Comparison of ENCODE assay signal across 17 cellular contexts in the genomic region with DNA sequence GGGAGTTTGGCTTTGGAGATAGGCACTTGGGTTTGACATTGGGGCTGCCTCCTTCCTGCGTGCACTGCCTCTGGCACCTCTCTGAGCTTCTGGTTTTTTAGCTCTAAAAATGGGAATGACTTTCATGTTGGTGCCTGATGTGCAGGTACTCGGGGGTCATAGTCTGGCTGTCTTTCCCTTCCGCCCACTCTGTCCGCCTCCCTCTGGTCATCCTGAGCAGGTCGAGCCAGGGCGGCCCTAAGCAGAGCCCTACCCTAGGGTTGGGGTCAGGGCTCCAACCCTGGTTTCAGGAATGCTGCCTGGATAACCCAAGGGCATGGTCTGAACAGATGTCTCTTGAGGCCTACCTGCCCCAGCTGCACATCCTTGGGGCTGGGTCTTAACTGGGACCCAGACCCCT.
A peak's percentile ranks its signal among the peaks of the same experiment; 100 is the strongest.
DNase-seq lines count a peak whose midpoint lies in the region; ATAC-seq, FAIRE-seq and TF ChIP-seq lines count a peak whose summit lies in the region.
"Had no signal": no experiment of that assay in that cellular context is flagged by ENCODE, and none has a peak within 500 bp of the region (broad histone marks: within the 10 kb centered on the region; RNA-seq: fewer than 3 reads in every experiment).

No MANE protein-coding gene starts in this region.

- H3K4me1 Mint-ChIP-seq in immature natural killer cell, result peaks cover 34 to 71% of the 10 kb centered on the region in 2 donors
- H3K4me1 Mint-ChIP-seq in stimulated activated effector memory CD8-positive, alpha-beta T cell treated with anti-CD3 and anti-CD28 coated beads, Interleukin-12 subunit alpha, Interleukin-12 subunit beta, amount 100 ng/mL, for 72 hours, result peaks cover 43% of the 10 kb centered on the region

- in situ Hi-C loops in HAP-1 (cut with MboI; ENCODE audit: low sequenced_read_pairs), result no loop called here

- H3K9me3 ChIP-seq in A549 (peaks cover 11% of the 10 kb centered on the region; the same call in 1 of the 3 replicates), HAP-1 (no peaks in the 10 kb centered on the region)
- H3K9me3 ChIP-seq: BLaER1 treated with 17β-estradiol and CSF1 and Interleukin-3, amounts not matched to agents 10 nM and 100 nM had no signal

- no peak for ATAC-seq in A549
- ATAC-seq in stimulated activated effector memory CD8-positive, alpha-beta T cell treated with anti-CD3 and anti-CD28 coated beads, Interleukin-12 subunit alpha, Interleukin-12 subunit beta, amount 100 ng/mL, for 72 hours, result peak; percentile 19
- no peak for ATAC-seq in left ventricle myocardium superior
- ATAC-seq: K562 had no signal

- H3K4me1 ChIP-seq in A549, result peaks cover 92% of the 10 kb centered on the region
- H3K4me1 ChIP-seq in HAP-1, result no peaks in the 10 kb centered on the region

- no peaks in the 10 kb centered on the region for H3K9me3 Mint-ChIP-seq in immature natural killer cell
- no peaks in the 10 kb centered on the region for H3K9me3 Mint-ChIP-seq in stimulated activated effector memory CD8-positive, alpha-beta T cell treated with anti-CD3 and anti-CD28 coated beads, Interleukin-12 subunit alpha, Interleukin-12 subunit beta, amount 100 ng/mL, for 72 hours
- H3K9me3 Mint-ChIP-seq: CD4-positive, alpha-beta T cell had no signal

- no peak for TF ChIP-seq RAD21 in A549 (conservative IDR thresholded peaks at IDR 0.05 in 1 of 2, IDR thresholded peaks at IDR 0.05 in 1 of 2)

- TF ChIP-seq CTCF in A549 (IDR thresholded peaks at IDR 0.05) (no peak), RWPE1 (conservative IDR thresholded peaks at IDR 0.05; ENCODE audit: low read depth) (no peak)

- H3K36me3 Mint-ChIP-seq in immature natural killer cell, result peaks cover 0 to 4% (median 0%) of the 10 kb centered on the region in 3 donors
- no peaks in the 10 kb centered on the region for H3K36me3 Mint-ChIP-seq in stimulated activated effector memory CD8-positive, alpha-beta T cell treated with anti-CD3 and anti-CD28 coated beads, Interleukin-12 subunit alpha, Interleukin-12 subunit beta, amount 100 ng/mL, for 72 hours

- POLR2A ChIA-PET in A549 (lab: Yijun Ruan, JAX), result no interaction called here
- POLR2A ChIA-PET in RWPE1 (lab: Yijun Ruan, JAX; ENCODE audit: low non-redundant PET), result no interaction called here

- 98% methylated on average over 6 of the region's 6 CpGs for WGBS in A549 (ENCODE audit: missing lambda C conversion rate)

- FAIRE-seq in A549 (lab: Jason Lieb, UNC), result no peak
- FAIRE-seq: HTR-8/SVneo, K562 had no signal

- H3K27me3 ChIP-seq in HAP-1 (ENCODE audit: low read depth), result no peaks in the 10 kb centered on the region
- H3K27me3 ChIP-seq: BLaER1 treated with 17β-estradiol and CSF1 and Interleukin-3, amounts not matched to agents 10 nM and 100 nM had no signal

- H3K27ac ChIP-seq in A549 (peak overlapping the region; percentile 70 to 92; a peak in 4 of 6 replicates), RWPE1 (peak overlapping the region; percentile 7; the same call in 1 of the 2 replicates)
- H3K27ac ChIP-seq: BLaER1 treated with 17β-estradiol and CSF1 and Interleukin-3, amounts not matched to agents 10 nM and 100 nM; GM23248 had no signal

- H3K36me3 ChIP-seq in HAP-1 (replicated peaks), result no peaks in the 10 kb centered on the region

- peak overlapping the region in 4 of 6 donors; percentile 36 to 79 (median 62) for H3K27ac Mint-ChIP-seq in immature natural killer cell
- H3K27ac Mint-ChIP-seq in stimulated activated effector memory CD8-positive, alpha-beta T cell treated with anti-CD3 and anti-CD28 coated beads, Interleukin-12 subunit alpha, Interleukin-12 subunit beta, amount 100 ng/mL, for 72 hours, result no peak overlapping the region
- H3K27ac Mint-ChIP-seq: CD4-positive, alpha-beta T cell had no signal

- no peak for TF ChIP-seq POLR2A in A549 (IDR thresholded peaks at IDR 0.05; ENCODE audit: low read length)

- CTCF ChIA-PET in A549 (lab: Yijun Ruan, JAX) (interaction anchor here (0.7 to 2.3 kb wide), 6 partner anchors 10 to 144 kb away, joined by 3 to 6 read pairs (median 4); no protein-coding TSS in a partner anchor), RWPE1 (lab: Yijun Ruan, JAX) (interaction anchor here (0.6 kb wide), 1 partner anchor 14 kb away, joined by 5 read pairs; no protein-coding TSS in a partner anchor)

- TF ChIP-seq EP300 in A549 (IDR thresholded peaks at IDR 0.05), result no peak

- H3K4me2 ChIP-seq in A549, result no peak overlapping the region

- H3K4me3 Mint-ChIP-seq in immature natural killer cell, result no peak overlapping the region
- no peak overlapping the region for H3K4me3 Mint-ChIP-seq in stimulated activated effector memory CD8-positive, alpha-beta T cell treated with anti-CD3 and anti-CD28 coated beads, Interleukin-12 subunit alpha, Interleukin-12 subunit beta, amount 100 ng/mL, for 72 hours
- H3K4me3 Mint-ChIP-seq: CD4-positive, alpha-beta T cell had no signal

- H3K4me3 ChIP-seq in A549, result no peak overlapping the region
- H3K4me3 ChIP-seq in HAP-1, result no peak overlapping the region
- H3K4me3 ChIP-seq: BLaER1 treated with 17β-estradiol and CSF1 and Interleukin-3, amounts not matched to agents 10 nM and 100 nM; GM23248; K562 had no signal

- intact Hi-C loops in left ventricle myocardium superior (cut with micrococcal nuclease), result no loop called here

- H3K27me3 Mint-ChIP-seq in immature natural killer cell (ENCODE audit: low read depth in 3 of 3), result peaks cover 0 to 8% (median under 1%) of the 10 kb centered on the region in 3 donors
- H3K27me3 Mint-ChIP-seq: CD4-positive, alpha-beta T cell had no signal

- DNase-seq in A549 (ENCODE audit: low read depth in 1 of 2, low spot score in 1 of 2) (no peak), RWPE1 (ENCODE audit: low spot score) (no peak), immature natural killer cell (no peak), HAP-1 (ENCODE audit: low spot score in 2 of 2) (no peak), left ventricle myocardium superior (no peak)
- DNase-seq in stimulated activated effector memory CD8-positive, alpha-beta T cell treated with anti-CD3 and anti-CD28 coated beads, Interleukin-12 subunit alpha, Interleukin-12 subunit beta, amount 100 ng/mL, for 72 hours (ENCODE audit: low spot score in 2 of 2), result no peak
- no peak for DNase-seq in activated effector memory CD4-positive, alpha-beta T cell treated with anti-CD3 and anti-CD28 coated beads, Interleukin-2, amount 50 U/mL, for 16 hours
- DNase-seq: 8988T; ACHN; Calu3; CD4-positive, alpha-beta T cell; DMS 273 treated with DMSO at 0.1 percent for 48 hours; GM23248; H7 had no signal

TF ChIP-seq in A549, 52 proteins besides CTCF, POLR2A, EP300 and RAD21:
- TF ChIP-seq NPAS2 (CRISPR knock-in tag; IDR thresholded peaks at IDR 0.05; ENCODE audit: borderline replicate concordance) (no peak), ZFP36 (IDR thresholded peaks at IDR 0.05; ENCODE audit: borderline replicate concordance, partially characterized antibody) (no peak), CBX8 (IDR thresholded peaks at IDR 0.05) (no peak)
- TF ChIP-seq, protein P1, sequence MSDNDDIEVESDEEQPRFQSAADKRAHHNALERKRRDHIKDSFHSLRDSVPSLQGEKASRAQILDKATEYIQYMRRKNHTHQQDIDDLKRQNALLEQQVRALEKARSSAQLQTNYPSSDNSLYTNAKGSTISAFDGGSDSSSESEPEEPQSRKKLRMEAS (IDR thresholded peaks at IDR 0.05), result no peak
- TF ChIP-seq, protein P2, sequence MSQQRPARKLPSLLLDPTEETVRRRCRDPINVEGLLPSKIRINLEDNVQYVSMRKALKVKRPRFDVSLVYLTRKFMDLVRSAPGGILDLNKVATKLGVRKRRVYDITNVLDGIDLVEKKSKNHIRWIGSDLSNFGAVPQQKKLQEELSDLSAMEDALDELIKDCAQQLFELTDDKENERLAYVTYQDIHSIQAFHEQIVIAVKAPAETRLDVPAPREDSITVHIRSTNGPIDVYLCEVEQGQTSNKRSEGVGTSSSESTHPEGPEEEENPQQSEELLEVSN (IDR thresholded peaks at IDR 0.05; ENCODE audit: borderline replicate concordance, low read depth), result no peak
